Comparison of ENCODE assay signal across 17 cellular contexts in the genomic region with DNA sequence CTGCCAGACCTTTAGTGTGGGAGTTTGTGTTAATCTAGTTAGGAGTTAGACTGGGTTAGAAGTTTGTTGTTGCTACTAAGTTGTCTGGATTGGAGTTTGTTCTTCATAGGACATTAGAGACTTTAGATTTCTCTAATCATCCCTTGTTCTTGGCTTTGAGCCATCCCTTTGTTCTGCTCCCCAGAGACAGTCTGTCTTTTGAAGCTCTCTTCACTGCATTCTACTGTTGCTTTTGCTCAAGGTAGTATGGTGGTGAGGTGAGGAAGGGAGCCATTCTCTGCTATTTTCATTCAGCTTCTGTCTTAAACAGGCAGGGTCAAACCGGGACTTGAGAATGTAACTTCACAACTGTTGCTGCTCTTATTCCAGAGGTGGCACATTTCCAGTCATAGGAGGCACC.
"Had no signal": no experiment of that assay in that cellular context is flagged by ENCODE, and none has a peak within 500 bp of the region (broad histone marks: within the 10 kb centered on the region; RNA-seq: fewer than 3 reads in every experiment).

No MANE protein-coding gene starts in this region.

- H3K36me3 Mint-ChIP-seq: mesothelial cell of epicardium had no signal

- H3K27me3 ChIP-seq: stomach, testis, upper lobe of left lung had no signal

- H3K27ac ChIP-seq: epithelial cell of prostate, lower lobe of right lung, parathyroid adenoma, stomach, testis, upper lobe of left lung had no signal

- H3K9me3 Mint-ChIP-seq: effector memory CD8-positive, alpha-beta T cell; mesothelial cell of epicardium; T-helper 2 cell treated with Interferon-gamma antibody and Interleukin-4, amounts not matched to agents 5 μg/mL and 100 μg/mL, for 36 hours had no signal

- DNase-seq: activated naive CD4-positive, alpha-beta T cell; activated T-cell treated with anti-CD3 and anti-CD28 coated beads for 4 hours; aorta; dermis blood vessel endothelial cell; effector memory CD8-positive, alpha-beta T cell; foreskin melanocyte; lower lobe of right lung; stimulated activated CD4-positive, alpha-beta T cell treated with anti-CD3 and anti-CD28 coated beads, Interleukin-12 subunit alpha, Interleukin-12 subunit beta, amount 100 ng/mL, for 4 hours; stimulated activated CD4-positive, alpha-beta T cell treated with anti-CD3 and anti-CD28 coated beads, Interleukin-2, amount 100 ng/mL, for 24 hours; stomach; testis; upper lobe of left lung had no signal

- H3K4me3 ChIP-seq: lower lobe of right lung, stomach, testis, upper lobe of left lung had no signal

- H2AFZ ChIP-seq: parathyroid adenoma had no signal

- H3K9me3 ChIP-seq: lower lobe of right lung, stomach, testis, upper lobe of left lung had no signal

- H3K4me1 ChIP-seq: lower lobe of right lung, parathyroid adenoma, stomach, testis, upper lobe of left lung had no signal

- H3K4me3 Mint-ChIP-seq: effector memory CD8-positive, alpha-beta T cell; mesothelial cell of epicardium; T-helper 2 cell treated with Interferon-gamma antibody and Interleukin-4, amounts not matched to agents 5 μg/mL and 100 μg/mL, for 36 hours had no signal

- H3K36me3 ChIP-seq: lower lobe of right lung, stomach, upper lobe of left lung had no signal

- H3K27me3 Mint-ChIP-seq: effector memory CD8-positive, alpha-beta T cell had no signal

- ATAC-seq: activated CD4-positive, CD25-positive, alpha-beta regulatory T cell treated with anti-CD3 and anti-CD28 coated beads, Interleukin-2, amount 50 U/mL, for 24 hours; effector memory CD8-positive, alpha-beta T cell; lower lobe of right lung had no signal

- H3K27ac Mint-ChIP-seq: effector memory CD8-positive, alpha-beta T cell; mesothelial cell of epicardium; T-helper 2 cell treated with Interferon-gamma antibody and Interleukin-4, amounts not matched to agents 5 μg/mL and 100 μg/mL, for 36 hours had no signal

- H3K79me2 ChIP-seq: parathyroid adenoma had no signal

- H3K9ac ChIP-seq: parathyroid adenoma had no signal
